17 cellular contexts compared by ENCODE assay signal in genomic region chr2:98422449-98422848, GRCh38. TPM values are rescaled to one million over a fixed set of nuclear protein-coding genes. Genes with fewer than 3 reads are reported as not detected.
DNase-seq lines count a peak whose midpoint lies in the region; ATAC-seq, FAIRE-seq and TF ChIP-seq lines count a peak whose summit lies in the region.
"Had no signal": no experiment of that assay in that cellular context is flagged by ENCODE, and none has a peak within 500 bp of the region (broad histone marks: within the 10 kb centered on the region; RNA-seq: fewer than 3 reads in every experiment).

No MANE protein-coding gene starts in this region.

- H3K4me3 ChIP-seq in HepG2 (replicated peaks in 1 of 3; ENCODE audit: insufficient read depth in 1 of 3, low read depth in 2 of 3, low read length in 3 of 3) (no peak overlapping the region), right lobe of liver (no peak overlapping the region), GM12878 (no peak overlapping the region)
- H3K4me3 ChIP-seq: GM23338, HAP-1 had no signal

- H2AFZ ChIP-seq in HepG2 (ENCODE audit: low read length) (no peak overlapping the region), GM12878 (ENCODE audit: control insufficient read depth, low read depth, low read length) (no peak overlapping the region)
- H2AFZ ChIP-seq: GM23338 had no signal

- H3K79me2 ChIP-seq in HepG2 (ENCODE audit: insufficient read depth, low read length), result no peaks in the 10 kb centered on the region
- no peaks in the 10 kb centered on the region for H3K79me2 ChIP-seq in GM12878 (ENCODE audit: control insufficient read depth, insufficient read depth, low read length)

- RAD21 ChIA-PET in GM12878 (lab: Charles Lee; ENCODE audit: unreplicated experiment), result no interaction called here

- no peak for TF ChIP-seq RAD21 in HepG2 (CRISPR knock-in tag; IDR thresholded peaks at IDR 0.05)
- no peak for TF ChIP-seq RAD21 in GM12878 (IDR thresholded peaks at IDR 0.05; ENCODE audit: insufficient read depth, low read depth, low read length)

- H3K27me3 ChIP-seq in HepG2 (ENCODE audit: control insufficient read depth in 1 of 2, insufficient read depth in 2 of 2, low read length in 2 of 2) (peaks cover 0 to 1% of the 10 kb centered on the region in 2 experiments; a peak in 1 of 5 replicates), right lobe of liver (no peaks in the 10 kb centered on the region), GM12878 (replicated peaks in 1 of 2; ENCODE audit: control insufficient read depth in 2 of 2, insufficient read depth in 2 of 2, low read length in 1 of 2) (no peaks in the 10 kb centered on the region)

- H3K27ac ChIP-seq in HepG2 (ENCODE audit: extremely low read length, insufficient read depth, low read length) (no peak overlapping the region), right lobe of liver (no peak overlapping the region), GM12878 (ENCODE audit: control insufficient read depth, insufficient read depth) (no peak overlapping the region)

- in situ Hi-C loops in HepG2 (cut with HindIII; ENCODE audit: extremely low pct_ligation_motif_present, low pct_unique_long_range_greater_than_20kb), result loop anchor here (25.0 kb wide), 1 partner anchor 415 kb away; no protein-coding TSS in a partner anchor
- in situ Hi-C loops in GM12878 (cut with MboI), result loop anchor here (25.0 kb wide), 1 partner anchor 640 kb away; no protein-coding TSS in a partner anchor

- SMC1A ChIA-PET in GM12878 (lab: Charles Lee; ENCODE audit: uncharacterized antibody, unreplicated experiment), result no interaction called here

- DNase-seq in HepG2 (ENCODE audit: low spot score) (no peak), right lobe of liver (no peak), OCI-M1 (lab: John Stamatoyannopoulos, UW) (peak; percentile 12), GM12878 (ENCODE audit: low read depth, low spot score) (no peak)
- no peak for DNase-seq in activated CD4-positive, alpha-beta T cell treated with anti-CD3 and anti-CD28 coated beads for 4 hours
- DNase-seq: C1 segment of cervical spinal cord; Calu3; CD4-positive, alpha-beta memory T cell; COR-L47; DMS79; EL; GDM1 had no signal

- intact Hi-C loops in HepG2 (cut with micrococcal nuclease; ENCODE audit: unreplicated experiment), result no loop called here
- intact Hi-C loops in right lobe of liver (cut with DNase I), result no loop called here
- intact Hi-C loops in GM12878 (cut with micrococcal nuclease; ENCODE audit: unreplicated experiment), result no loop called here

- no peaks in the 10 kb centered on the region for H3K4me1 ChIP-seq in HepG2 (ENCODE audit: insufficient read depth, low read length)
- H3K4me1 ChIP-seq in right lobe of liver, result no peaks in the 10 kb centered on the region
- no peaks in the 10 kb centered on the region for H3K4me1 ChIP-seq in GM12878 (ENCODE audit: control insufficient read depth, insufficient read depth, low read length)
- H3K4me1 ChIP-seq: HAP-1 had no signal

- TF ChIP-seq CTCF in HepG2 (CRISPR knock-in tag; IDR thresholded peaks at IDR 0.05) (no peak), right lobe of liver (IDR thresholded peaks at IDR 0.05) (no peak), GM12878 (IDR thresholded peaks at IDR 0.05 in 2 of 3, conservative IDR thresholded peaks at IDR 0.05 in 1 of 3; ENCODE audit: control insufficient read depth in 2 of 3, extremely low read depth in 1 of 3, insufficient read depth in 1 of 3, low read depth in 3 of 3, low read length in 3 of 3) (no peak)

- CTCF ChIA-PET in HepG2 (lab: Yijun Ruan, JAX; ENCODE audit: low intra/inter-chr PET ratio, low total read pairs) (no interaction called here), GM12878 (lab: Yijun Ruan, JAX) (no interaction called here)

- H3K9ac ChIP-seq in HepG2 (ENCODE audit: insufficient read depth, low read depth, low read length), result no peak overlapping the region
- no peak overlapping the region for H3K9ac ChIP-seq in GM12878 (ENCODE audit: control insufficient read depth, insufficient read depth, low read length)

- no peaks in the 10 kb centered on the region for H3K36me3 ChIP-seq in HepG2 (replicated peaks in 1 of 2; ENCODE audit: control insufficient read depth in 1 of 2, insufficient read depth in 2 of 2, low read length in 2 of 2)
- no peaks in the 10 kb centered on the region for H3K36me3 ChIP-seq in right lobe of liver
- H3K36me3 ChIP-seq in GM12878 (ENCODE audit: control insufficient read depth in 2 of 2, insufficient read depth in 2 of 2, low read length in 1 of 2), result no peaks in the 10 kb centered on the region
- H3K36me3 ChIP-seq: HAP-1 had no signal

- POLR2A ChIA-PET in HepG2 (lab: Yijun Ruan, JAX), result no interaction called here
- POLR2A ChIA-PET in GM12878 (lab: Charles Lee), result no interaction called here

- BruUV-seq in HepG2 (replicated peaks; lab: Mats Ljungman, UMichigan) (no TSS peak), GM12878 (replicated peaks; lab: Mats Ljungman, UMichigan) (no TSS peak)

- H3K9me3 ChIP-seq in HepG2 (ENCODE audit: low read length) (peaks cover 7% of the 10 kb centered on the region; the same call in 1 of the 2 replicates), right lobe of liver (no peaks in the 10 kb centered on the region), GM12878 (replicated peaks; ENCODE audit: control insufficient read depth, insufficient read depth, low read length) (peaks cover 4% of the 10 kb centered on the region; the same call in 2 of the 3 replicates)

- TF ChIP-seq EP300 in HepG2 (IDR thresholded peaks at IDR 0.05; ENCODE audit: low read depth in 2 of 2, low read length in 2 of 2), result no peak
- no peak for TF ChIP-seq EP300 in HepG2 (CRISPR knock-in tag; IDR thresholded peaks at IDR 0.05; ENCODE audit: borderline replicate concordance)
- TF ChIP-seq EP300 in GM12878 (IDR thresholded peaks at IDR 0.05; ENCODE audit: borderline replicate concordance in 1 of 2, control insufficient read depth in 1 of 2, low read depth in 2 of 2, low read length in 2 of 2), result no peak

- no peaks in the 10 kb centered on the region for H4K20me1 ChIP-seq in HepG2 (ENCODE audit: insufficient read depth, low read length)
- no peaks in the 10 kb centered on the region for H4K20me1 ChIP-seq in GM12878 (ENCODE audit: control insufficient read depth, insufficient read depth)

- TF ChIP-seq POLR2A in HepG2 (IDR thresholded peaks at IDR 0.05; ENCODE audit: insufficient read depth in 1 of 2, low read depth in 2 of 2, low read length in 2 of 2), result no peak
- TF ChIP-seq POLR2A in right lobe of liver (IDR thresholded peaks at IDR 0.05), result no peak
- TF ChIP-seq POLR2A in GM12878 (IDR thresholded peaks at IDR 0.05; ENCODE audit: low read depth, low read length), result no peak

- H3K4me2 ChIP-seq in HepG2 (ENCODE audit: low read depth, low read length), result no peak overlapping the region
- no peak overlapping the region for H3K4me2 ChIP-seq in GM12878 (ENCODE audit: control insufficient read depth, insufficient read depth)
- H3K4me2 ChIP-seq: GM23338 had no signal

- FAIRE-seq in HepG2 (lab: Jason Lieb, UNC) (no peak), GM12878 (lab: Jason Lieb, UNC) (no peak)
- FAIRE-seq: GM12892, H54 had no signal

- ATAC-seq in HepG2 (no peak), right lobe of liver (no peak), GM12878 (no peak), GM18498 (IDR thresholded peaks at IDR 0.05; ENCODE audit: unreplicated experiment) (no peak)
- ATAC-seq: GM23338 had no signal

TF ChIP-seq in HepG2, 621 proteins besides CTCF, POLR2A, EP300 and RAD21 (continues in another document):
- TF ChIP-seq HMG20B (CRISPR knock-in tag; conservative IDR thresholded peaks at IDR 0.05), result no peak

TF ChIP-seq in GM12878, 131 proteins besides CTCF, POLR2A, EP300 and RAD21 (continues in another document):
- no peak for TF ChIP-seq HDGF (IDR thresholded peaks at IDR 0.05)

RNA-seq across cellular contexts. Expression of gene INPP4A, which starts 22.2 kb away (rescaled TPM):
- 7.9 and 10.9 TPM in 2 replicates for total RNA-seq in HepG2 (2016; rRNA removed; fragmentation: Illumina TruSeq; extraction: Trizol)
- total RNA-seq in HepG2 (2016; cell fraction: cytosol; rRNA removed; fragmentation: Illumina TruSeq; extraction: Trizol; ENCODE audit: low read depth), result 1.4 and 2.1 TPM in 2 replicates
- total RNA-seq in HepG2 (2016; cell fraction: insoluble cytoplasmic fraction; rRNA removed; fragmentation: Illumina TruSeq; extraction: Trizol), result 7.9 and 10.3 TPM in 2 replicates
- 5.0 and 5.2 TPM in 2 replicates for total RNA-seq in HepG2 (2016; cell fraction: membrane; rRNA removed; fragmentation: Illumina TruSeq; extraction: Trizol)
- 15.4 and 17.5 TPM in 2 replicates for total RNA-seq in HepG2 (2016; cell fraction: nucleus; rRNA removed; fragmentation: Illumina TruSeq; extraction: Trizol)
- 10.1 and 14.2 TPM in 2 replicates for polyA plus RNA-seq in HepG2 (2011; rRNA removed)
- polyA plus RNA-seq in HepG2 (2011; cell fraction: cytosol; rRNA removed), result 6.9 and 8.5 TPM in 2 replicates
- 48.2 and 51.5 TPM in 2 replicates for polyA plus RNA-seq in HepG2 (2011; cell fraction: nucleus; rRNA removed)
- polyA plus RNA-seq in HepG2 (2012), result 7.2 and 8.8 TPM in 2 replicates
- 0.58 and 0.63 TPM in 2 replicates for polyA plus RNA-seq in HepG2 (2016; cell fraction: cytosol; fragmentation: Illumina TruSeq; extraction: Trizol; ENCODE audit: low read depth)
- polyA plus RNA-seq in HepG2 (2016; cell fraction: insoluble cytoplasmic fraction; fragmentation: Illumina TruSeq; extraction: Trizol; ENCODE audit: low read depth), result 4.8 and 5.7 TPM in 2 replicates
- 1.7 and 1.9 TPM in 2 replicates for polyA plus RNA-seq in HepG2 (2016; cell fraction: membrane; fragmentation: Illumina TruSeq; extraction: Trizol; ENCODE audit: low read depth)
- polyA plus RNA-seq in HepG2 (2016; cell fraction: nucleus; fragmentation: Illumina TruSeq; extraction: Trizol; ENCODE audit: insufficient read depth, low read depth), result 13.1 and 16.7 TPM in 2 replicates
- 53.3 and 60.1 TPM in 2 replicates for polyA minus RNA-seq in HepG2 (2011; rRNA and poly(A)+ RNA removed; ENCODE audit: low replicate concordance)
- polyA minus RNA-seq in HepG2 (2011; cell fraction: cytosol; rRNA and poly(A)+ RNA removed), result 8.1 and 11.8 TPM in 2 replicates
- 56.7 and 68.1 TPM in 2 replicates for polyA minus RNA-seq in HepG2 (2011; cell fraction: nucleus; rRNA and poly(A)+ RNA removed)
- 10 to 100 TPM in 1 of 6 experiments, 1 to 10 TPM in 5; 6.5 to 10.4 (median 8.0) TPM for total RNA-seq in right lobe of liver
- total RNA-seq in GM12878 (2013; cell fraction: nucleolus; rRNA removed), result 373 and 420 TPM in 2 replicates
- 37.9 and 42.8 TPM in 2 replicates for total RNA-seq in GM12878 (2014; rRNA removed)
- total RNA-seq in GM12878 (2014; rRNA removed; fragmentation: Illumina TruSeq; extraction: Trizol), result 24.0 and 24.1 TPM in 2 replicates
- total RNA-seq in GM12878 (2021), result 54.0 and 62.3 TPM in 2 replicates
- polyA plus RNA-seq in GM12878 (2011; ENCODE audit: low read depth), result 10.5 TPM
- polyA plus RNA-seq in GM12878 (2011; rRNA removed), result 30.8 and 46.4 TPM in 2 replicates
- polyA plus RNA-seq in GM12878 (2011; cell fraction: cytosol; rRNA removed), result 45.8 and 56.6 TPM in 2 replicates
- polyA plus RNA-seq in GM12878 (2011; cell fraction: nucleus; rRNA removed), result 403 and 492 TPM in 2 replicates
- polyA plus RNA-seq in GM12878 (2012), result 19.7 and 20.5 TPM in 2 replicates
- polyA plus RNA-seq in GM12878 (2014; fragmentation: Illumina TruSeq; extraction: Trizol), result 20.4 and 27.4 TPM in 2 replicates
- 1 to 10 TPM; 4.7 to 6.2 TPM for polyA plus RNA-seq in GM12878 (2014; fragmentation: Nextera tagmentation; extraction: Ambion mirVana)
- polyA plus RNA-seq in GM12878 (2014; rRNA removed), result 32.7 and 40.3 TPM in 2 replicates
- 10 to 100 TPM; 41.1 to 45.9 TPM for polyA plus RNA-seq in GM12878 (2016; fragmentation: Nextera tagmentation; extraction: Ambion mirVana)
- polyA minus RNA-seq in GM12878 (2011; rRNA and poly(A)+ RNA removed), result 220 and 303 TPM in 2 replicates
- polyA minus RNA-seq in GM12878 (2011; cell fraction: cytosol; rRNA and poly(A)+ RNA removed), result 32.1 and 33.5 TPM in 2 replicates
- 290 and 381 TPM in 2 replicates for polyA minus RNA-seq in GM12878 (2011; cell fraction: nucleus; rRNA and poly(A)+ RNA removed)

Comparison
In these comparisons a context has a peak if more than half of its experiments do, and no peak if none do; other contexts are left out.
1. Of the 75 proteins assayed by ChIP-seq in both HepG2 and GM12878: peak only in HepG2: none; only in GM12878: CBX5; in both: none; in neither: 74.